ENCODE assay signal across 22 cellular contexts in the genomic region with DNA sequence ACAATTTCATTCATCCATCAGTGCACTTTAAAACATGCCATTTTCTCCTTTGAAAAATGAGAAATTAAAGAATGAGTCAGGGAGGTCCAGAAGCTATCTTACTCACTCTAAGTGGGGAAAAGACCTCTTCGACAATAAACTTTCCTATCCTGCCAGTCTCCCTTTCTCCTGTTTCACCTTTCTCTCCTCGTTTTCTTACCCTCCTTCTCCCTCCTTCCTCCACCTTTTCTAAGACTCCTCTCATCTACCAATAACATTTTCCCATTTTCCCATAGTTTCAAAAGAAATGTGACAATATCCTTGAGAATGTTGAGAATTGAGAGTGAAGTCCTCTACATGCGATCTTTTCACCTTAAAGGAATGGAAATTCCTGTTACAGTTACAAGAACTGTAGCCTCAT.
"Had no signal": no experiment of that assay in that cellular context is flagged by ENCODE, and none has a peak within 500 bp of the region (broad histone marks: within the 10 kb centered on the region; RNA-seq: fewer than 3 reads in every experiment).

No MANE protein-coding gene starts in this region.

- H3K36me3 ChIP-seq: left lung, lower lobe of right lung, ovary, prostate gland, suprapubic skin, thoracic aorta, tibial nerve, upper lobe of left lung, vagina had no signal

- H3K36me3 Mint-ChIP-seq: naive thymus-derived CD8-positive, alpha-beta T cell; stimulated activated effector memory CD8-positive, alpha-beta T cell treated with anti-CD3 and anti-CD28 coated beads, Interleukin-12 subunit alpha, Interleukin-12 subunit beta, amount 100 ng/mL, for 72 hours had no signal

- DNase-seq: hippocampal formation; left colon; left lung; lower lobe of right lung; mammary epithelial cell; mesenchymal stem cell; naive thymus-derived CD8-positive, alpha-beta T cell; ovary; retina; right cardiac atrium; stimulated activated CD4-positive, alpha-beta T cell treated with anti-CD3 and anti-CD28 coated beads, Interleukin-4, amount 100 ng/mL, for 24 hours; stimulated activated naive CD4-positive, alpha-beta T cell; upper lobe of left lung had no signal

- H3K4me1 Mint-ChIP-seq: naive thymus-derived CD8-positive, alpha-beta T cell; nephron; stimulated activated effector memory CD8-positive, alpha-beta T cell treated with anti-CD3 and anti-CD28 coated beads, Interleukin-12 subunit alpha, Interleukin-12 subunit beta, amount 100 ng/mL, for 72 hours had no signal

- H3K9me3 ChIP-seq: left lung, lower lobe of right lung, ovary, prostate gland, suprapubic skin, thoracic aorta, tibial nerve, upper lobe of left lung, vagina had no signal

- H3K4me1 ChIP-seq: left lung, lower lobe of right lung, prostate gland, suprapubic skin, tibial nerve, vagina had no signal

- H3K9me3 Mint-ChIP-seq: nephron had no signal

- H3K27ac ChIP-seq: left lung, lower lobe of right lung, ovary, prostate gland, skin epidermis, suprapubic skin, thoracic aorta, tibial nerve, upper lobe of left lung, vagina had no signal

- H3K4me3 Mint-ChIP-seq: naive thymus-derived CD8-positive, alpha-beta T cell; nephron; stimulated activated effector memory CD8-positive, alpha-beta T cell treated with anti-CD3 and anti-CD28 coated beads, Interleukin-12 subunit alpha, Interleukin-12 subunit beta, amount 100 ng/mL, for 72 hours; stimulated activated naive CD8-positive, alpha-beta T cell treated with anti-CD3 and anti-CD28 coated beads, Interleukin-15, Interleukin-2, amounts not matched to agents 100 ng/mL and 50 ng/mL, for 24 hours had no signal

- H3K4me3 ChIP-seq: left lung, lower lobe of right lung, ovary, prostate gland, skin epidermis, suprapubic skin, thoracic aorta, tibial nerve, upper lobe of left lung, vagina had no signal

- H3K27me3 Mint-ChIP-seq: naive thymus-derived CD8-positive, alpha-beta T cell; stimulated activated naive CD8-positive, alpha-beta T cell treated with anti-CD3 and anti-CD28 coated beads, Interleukin-15, Interleukin-2, amounts not matched to agents 100 ng/mL and 50 ng/mL, for 24 hours had no signal

- H3K27ac Mint-ChIP-seq: naive thymus-derived CD8-positive, alpha-beta T cell; nephron; stimulated activated effector memory CD8-positive, alpha-beta T cell treated with anti-CD3 and anti-CD28 coated beads, Interleukin-12 subunit alpha, Interleukin-12 subunit beta, amount 100 ng/mL, for 72 hours; stimulated activated naive CD8-positive, alpha-beta T cell treated with anti-CD3 and anti-CD28 coated beads, Interleukin-15, Interleukin-2, amounts not matched to agents 100 ng/mL and 50 ng/mL, for 24 hours had no signal
